ENCODE assay signal across 1 cellular context in the genomic region with DNA sequence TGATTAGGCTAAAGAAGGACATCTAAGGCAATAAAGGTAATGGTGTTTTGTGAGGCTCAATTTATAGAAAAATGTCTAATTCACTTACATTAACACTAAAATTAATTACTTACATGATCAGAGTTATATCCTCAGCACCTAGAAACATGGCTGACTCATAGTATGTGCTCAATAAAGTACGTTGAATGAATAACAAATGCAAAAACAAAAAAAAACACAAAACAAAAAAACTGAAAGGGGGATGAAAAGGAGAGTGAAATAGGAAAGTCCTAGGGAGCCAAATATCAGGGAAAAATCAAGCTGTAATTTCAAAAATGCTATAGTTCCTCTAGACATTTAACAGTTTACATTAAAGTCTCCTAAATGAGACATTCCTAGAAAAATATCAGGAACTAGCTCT.
TF ChIP-seq lines count a peak whose summit lies in the region.

No MANE protein-coding gene starts in this region.

TF ChIP-seq in WTC11, 78 proteins besides CTCF, POLR2A, EP300 and RAD21 (continued from another document):
- TF ChIP-seq, protein P1, sequence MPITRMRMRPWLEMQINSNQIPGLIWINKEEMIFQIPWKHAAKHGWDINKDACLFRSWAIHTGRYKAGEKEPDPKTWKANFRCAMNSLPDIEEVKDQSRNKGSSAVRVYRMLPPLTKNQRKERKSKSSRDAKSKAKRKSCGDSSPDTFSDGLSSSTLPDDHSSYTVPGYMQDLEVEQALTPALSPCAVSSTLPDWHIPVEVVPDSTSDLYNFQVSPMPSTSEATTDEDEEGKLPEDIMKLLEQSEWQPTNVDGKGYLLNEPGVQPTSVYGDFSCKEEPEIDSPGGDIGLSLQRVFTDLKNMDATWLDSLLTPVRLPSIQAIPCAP (CRISPR knock-in tag; IDR thresholded peaks at IDR 0.05) = no peak
- TF ChIP-seq NR1H2 (CRISPR knock-in tag; IDR thresholded peaks at IDR 0.05) (no peak), NR3C1 (CRISPR knock-in tag; conservative IDR thresholded peaks at IDR 0.05; ENCODE audit: low read depth) (no peak), ELF4 (CRISPR knock-in tag; IDR thresholded peaks at IDR 0.05; ENCODE audit: low read depth) (no peak), JAZF1 (CRISPR knock-in tag; IDR thresholded peaks at IDR 0.05) (no peak), NR2C2 (CRISPR knock-in tag; IDR thresholded peaks at IDR 0.05) (no peak), CREB1 (CRISPR knock-in tag; IDR thresholded peaks at IDR 0.05) (no peak), ZNF416 (CRISPR knock-in tag; IDR thresholded peaks at IDR 0.05) (no peak)
- TF ChIP-seq, protein P2, sequence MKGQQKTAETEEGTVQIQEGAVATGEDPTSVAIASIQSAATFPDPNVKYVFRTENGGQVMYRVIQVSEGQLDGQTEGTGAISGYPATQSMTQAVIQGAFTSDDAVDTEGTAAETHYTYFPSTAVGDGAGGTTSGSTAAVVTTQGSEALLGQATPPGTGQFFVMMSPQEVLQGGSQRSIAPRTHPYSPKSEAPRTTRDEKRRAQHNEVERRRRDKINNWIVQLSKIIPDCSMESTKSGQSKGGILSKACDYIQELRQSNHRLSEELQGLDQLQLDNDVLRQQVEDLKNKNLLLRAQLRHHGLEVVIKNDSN (CRISPR knock-in tag; IDR thresholded peaks at IDR 0.05) = no peak
